Comparison of ENCODE assay signal across 18 cellular contexts in the genomic region with DNA sequence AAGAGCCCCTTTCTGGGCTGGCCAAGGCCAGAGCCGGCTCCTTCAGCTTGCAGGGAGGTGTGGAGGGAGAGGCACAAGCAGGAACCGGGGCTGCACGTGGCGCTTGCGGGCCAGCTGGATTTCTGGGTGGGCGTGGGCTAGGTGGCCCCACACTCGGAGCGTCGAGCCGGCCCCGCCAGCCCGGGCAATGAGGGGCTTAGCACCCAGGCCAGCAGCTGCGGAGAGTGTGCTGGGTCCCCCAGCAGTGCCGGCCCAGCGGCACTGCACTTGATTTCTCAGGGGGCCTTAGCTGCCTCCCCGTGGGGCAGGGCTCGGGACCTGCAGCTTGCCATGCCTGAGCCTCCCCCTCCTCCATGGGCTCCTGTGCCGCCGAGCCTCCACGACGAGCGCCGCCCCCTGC. TPM values are rescaled to one million over a fixed set of nuclear protein-coding genes. Genes with fewer than 3 reads are reported as not detected.
A peak's percentile ranks its signal among the peaks of the same experiment; 100 is the strongest.
DNase-seq lines count a peak whose midpoint lies in the region; ATAC-seq and TF ChIP-seq lines count a peak whose summit lies in the region.
"Had no signal": no experiment of that assay in that cellular context is flagged by ENCODE, and none has a peak within 500 bp of the region (broad histone marks: within the 10 kb centered on the region; RNA-seq: fewer than 3 reads in every experiment).

No MANE protein-coding gene starts in this region.

- DNase-seq in activated CD8-positive, alpha-beta memory T cell treated with anti-CD3 and anti-CD28 coated beads for 24 hours: peak; percentile 13
- DNase-seq in activated CD8-positive, alpha-beta memory T cell treated with anti-CD3 and anti-CD28 coated beads, Interleukin-2, amount 50 U/mL, for 4 hours: no peak
- DNase-seq in coronary artery (ENCODE audit: low spot score) (peak; percentile 19), sciatic nerve (ENCODE audit: low spot score) (peak; percentile 17), NAMALWA (ENCODE audit: low spot score) (no peak), NCI-H524 treated with DMSO at 0.1 percent for 48 hours (lab: John Stamatoyannopoulos, UW) (no peak)
- DNase-seq: 8988T; Calu3; CD8-positive, alpha-beta T cell; DMS53; DND-41; EL; H9 had no signal

- no peak overlapping the region for H3K27ac ChIP-seq in coronary artery
- H3K27ac ChIP-seq: BLaER1 treated with 17β-estradiol and CSF1 and Interleukin-3, amounts not matched to agents 10 nM and 100 nM had no signal

- H3K4me3 ChIP-seq in coronary artery: no peak overlapping the region
- H3K4me3 ChIP-seq: BLaER1 treated with 17β-estradiol and CSF1 and Interleukin-3, amounts not matched to agents 10 nM and 100 nM; GM12878 had no signal

- no peak for TF ChIP-seq CTCF in coronary artery (IDR thresholded peaks at IDR 0.05)

- ATAC-seq in sciatic nerve (no peak), GM18909 (IDR thresholded peaks at IDR 0.05; ENCODE audit: poor library complexity, unreplicated experiment) (no peak)
- ATAC-seq: CD8-positive, alpha-beta T cell; GM12878; HepG2 had no signal

- intact Hi-C loops in sciatic nerve (cut with DNase I): no loop called here

RNA-seq across cellular contexts. Expression of a gene that starts 48.1 kb away (rescaled TPM):
- total RNA-seq in sciatic nerve: 0.18 TPM
- total RNA-seq: Calu3, G401, HepG2 had no signal

Comparison
In these comparisons a context has a peak if more than half of its experiments do, and no peak if none do; other contexts are left out.
1. DNase-seq: peak in activated CD8-positive, alpha-beta memory T cell treated with anti-CD3 and anti-CD28 coated beads for 24 hours (single experiment), coronary artery (single experiment) and sciatic nerve (single experiment); none in activated CD8-positive, alpha-beta memory T cell treated with anti-CD3 and anti-CD28 coated beads, Interleukin-2, amount 50 U/mL, for 4 hours (single experiment), NAMALWA (single experiment) and NCI-H524 treated with DMSO at 0.1 percent for 48 hours (single experiment).